ENCODE assay signal across 17 cellular contexts in the genomic region with DNA sequence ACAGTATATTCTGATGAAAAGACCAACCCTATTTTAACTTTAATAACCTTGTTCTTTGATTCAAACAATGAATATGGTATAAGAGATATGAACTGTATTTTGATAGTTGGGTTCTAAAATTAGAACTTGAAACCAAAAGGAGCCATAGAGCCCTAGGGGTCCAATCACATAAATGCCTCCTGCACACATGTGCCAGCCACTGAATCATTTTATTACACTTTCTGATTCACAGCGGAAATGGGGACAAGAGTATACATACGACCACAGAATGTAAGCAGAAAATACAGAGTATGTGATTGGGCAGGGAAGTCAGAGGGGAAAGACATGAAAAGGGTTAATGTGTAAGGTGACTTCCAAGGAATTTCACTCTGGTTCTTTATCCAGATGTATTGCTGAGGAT.
"Had no signal": no experiment of that assay in that cellular context is flagged by ENCODE, and none has a peak within 500 bp of the region (broad histone marks: within the 10 kb centered on the region; RNA-seq: fewer than 3 reads in every experiment).

No MANE protein-coding gene starts in this region.

- DNase-seq: activated CD4-positive, alpha-beta T cell treated with anti-CD3 and anti-CD28 coated beads, Interleukin-2, amount 10 ng/mL, durations not matched to agents 7 days and 5 days; activated CD8-positive, alpha-beta T cell treated with anti-CD3 and anti-CD28 coated beads, Interleukin-2, amount 10 ng/mL, durations not matched to agents 7 days and 5 days; activated naive CD4-positive, alpha-beta T cell treated with anti-CD3 and anti-CD28 coated beads for 36 hours; activated T-cell treated with anti-CD3 and anti-CD28 coated beads, Interleukin-2, amount 50 U/mL, for 4 hours; body of pancreas; caudate nucleus; endodermal cell; heart left ventricle; kidney; retina; stimulated activated naive B cell treated with anti-CD40 and anti-IgM and Interleukin-4, amounts not matched to agents 10 μg/mL and 1 μg/mL and 100 μg/mL, for 72 hours; thyroid gland had no signal

- H3K4me3 ChIP-seq: body of pancreas, gastroesophageal sphincter, heart left ventricle, lung, thyroid gland had no signal

- FAIRE-seq: colon, kidney had no signal

- H3K36me3 ChIP-seq: gastroesophageal sphincter, heart left ventricle, thyroid gland had no signal

- ATAC-seq: activated CD4-positive, CD25-positive, alpha-beta regulatory T cell treated with anti-CD3 and anti-CD28 coated beads, Interleukin-2, amount 50 U/mL, for 24 hours; activated CD8-positive, alpha-beta T cell treated with anti-CD3 and anti-CD28 coated beads, Interleukin-2, amount 10 ng/mL, durations not matched to agents 7 days and 5 days; activated T-cell treated with anti-CD3 and anti-CD28 coated beads, Interleukin-2, amount 50 U/mL, for 4 hours; body of pancreas; gastroesophageal sphincter; heart left ventricle; left lobe of liver; stimulated activated naive B cell treated with anti-CD40 and anti-IgM and Interleukin-4, amounts not matched to agents 10 μg/mL and 1 μg/mL and 100 μg/mL, for 72 hours had no signal

- H3K27me3 ChIP-seq: body of pancreas, gastroesophageal sphincter, heart left ventricle, thyroid gland had no signal

- H3K9me3 ChIP-seq: body of pancreas, thyroid gland had no signal
